In the genomic region with DNA sequence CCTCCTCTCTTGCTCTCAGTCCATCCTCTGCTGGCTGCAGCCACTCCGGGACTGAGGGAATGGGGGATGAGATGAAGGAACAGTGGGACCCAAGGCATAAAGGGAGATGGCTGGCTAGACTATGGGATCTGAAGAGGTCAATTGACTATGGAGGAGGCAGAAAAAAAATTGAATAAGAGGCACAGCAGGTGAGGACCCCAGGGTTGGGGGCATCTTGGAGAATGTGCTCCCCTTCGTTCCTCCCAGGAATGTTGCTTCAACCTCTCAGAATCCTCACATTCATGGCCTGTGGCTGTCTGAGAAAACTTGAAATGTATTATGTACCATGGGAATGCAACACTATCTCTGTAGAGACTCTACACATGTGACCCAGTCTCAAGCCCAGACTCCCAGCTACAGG, we compare ENCODE assay signal across 28 cellular contexts.
"Had no signal": no experiment of that assay in that cellular context is flagged by ENCODE, and none has a peak within 500 bp of the region (broad histone marks: within the 10 kb centered on the region; RNA-seq: fewer than 3 reads in every experiment).

No MANE protein-coding gene starts in this region.

- H3K27ac Mint-ChIP-seq: dendritic cell treated with granulocyte-macrophage colony-stimulating factor and Interleukin-4, amounts not matched to agents 40 ng/mL and 50 ng/mL, for 4 days; effector memory CD8-positive, alpha-beta T cell; endodermal cell had no signal

- H3K4me3 Mint-ChIP-seq: dendritic cell treated with granulocyte-macrophage colony-stimulating factor and Interleukin-4, amounts not matched to agents 40 ng/mL and 50 ng/mL, for 4 days; effector memory CD8-positive, alpha-beta T cell; endodermal cell had no signal

- H3K27me3 Mint-ChIP-seq: effector memory CD8-positive, alpha-beta T cell had no signal

- H3K4me3 ChIP-seq: colonic mucosa, coronary artery, dorsolateral prefrontal cortex, esophagus squamous epithelium, gastrocnemius medialis, gastroesophageal sphincter, heart left ventricle, heart right ventricle had no signal

- ATAC-seq: effector memory CD8-positive, alpha-beta T cell; esophagus mucosa; foreskin keratinocyte; gastrocnemius medialis; gastroesophageal sphincter; heart left ventricle; heart right ventricle had no signal

- H3K27ac ChIP-seq: colonic mucosa, coronary artery, dorsolateral prefrontal cortex, epithelial cell of prostate, esophagus squamous epithelium, foreskin keratinocyte, gastrocnemius medialis, gastroesophageal sphincter, heart left ventricle, heart right ventricle had no signal

- H3K4me1 Mint-ChIP-seq: endodermal cell had no signal

- H3K9me3 Mint-ChIP-seq: dendritic cell treated with granulocyte-macrophage colony-stimulating factor and Interleukin-4, amounts not matched to agents 40 ng/mL and 50 ng/mL, for 4 days; effector memory CD8-positive, alpha-beta T cell; endodermal cell had no signal

- H3K36me3 ChIP-seq: colonic mucosa, esophagus squamous epithelium, gastrocnemius medialis, gastroesophageal sphincter, heart left ventricle, heart right ventricle had no signal

- H3K4me1 ChIP-seq: colonic mucosa, esophagus squamous epithelium, foreskin keratinocyte, gastrocnemius medialis, gastroesophageal sphincter, heart left ventricle, heart right ventricle had no signal

- H3K9me3 ChIP-seq: colonic mucosa, esophagus squamous epithelium, gastrocnemius medialis, gastroesophageal sphincter, heart left ventricle had no signal

- DNase-seq: colonic mucosa; cortex of kidney; dermis blood vessel endothelial cell; dorsolateral prefrontal cortex; effector CD4-positive, alpha-beta T cell; effector CD8-positive, alpha-beta T cell; effector memory CD4-positive, alpha-beta T cell; effector memory CD8-positive, alpha-beta T cell; endodermal cell; erythroblast; esophagus squamous epithelium; foreskin fibroblast; foreskin keratinocyte; foreskin melanocyte; gastrocnemius medialis; glutamatergic neuron; head of caudate nucleus; heart left ventricle; heart right ventricle had no signal

- H3K27me3 ChIP-seq: colonic mucosa, dorsolateral prefrontal cortex, esophagus squamous epithelium, foreskin keratinocyte, gastrocnemius medialis, gastroesophageal sphincter had no signal

- FAIRE-seq: colon, endometrium, endothelial cell of umbilical vein, frontal cortex had no signal
